13 cellular contexts compared by ENCODE assay signal in genomic region chr1:205259361-205259832, GRCh38. TPM values are rescaled to one million over a fixed set of nuclear protein-coding genes. Genes with fewer than 3 reads are reported as not detected.
DNase-seq lines count a peak whose midpoint lies in the region; ATAC-seq, FAIRE-seq and TF ChIP-seq lines count a peak whose summit lies in the region.
"Had no signal": no experiment of that assay in that cellular context is flagged by ENCODE, and none has a peak within 500 bp of the region (broad histone marks: within the 10 kb centered on the region; RNA-seq: fewer than 3 reads in every experiment).

No MANE protein-coding gene starts in this region.

- FAIRE-seq in bronchial epithelial cell (lab: Jason Lieb, UNC), result no peak

- H3K36me3 ChIP-seq in bronchial epithelial cell (ENCODE audit: control insufficient read depth, insufficient read depth, low read length) (no peaks in the 10 kb centered on the region), esophagus muscularis mucosa (no peaks in the 10 kb centered on the region)
- H3K36me3 ChIP-seq: BE2C had no signal

- no peak for TF ChIP-seq EP300 in esophagus muscularis mucosa (IDR thresholded peaks at IDR 0.05)

- CTCF ChIA-PET in AG04450 (lab: Charles Lee), result interaction anchor here (0.8 to 6.8 kb wide), 10 partner anchors 13 to 283 kb away, joined by 3 to 107 read pairs (median 6); partner anchors contain the start of gene TMCC2

- H3K4me3 ChIP-seq in AG04450 (ENCODE audit: low read depth, low read length) (no peak overlapping the region), bronchial epithelial cell (ENCODE audit: low read depth, low read length) (no peak overlapping the region), esophagus muscularis mucosa (no peak overlapping the region)

- intact Hi-C loops in esophagus muscularis mucosa (cut with DNase I), result loop anchor here (5.0 kb wide), 1 partner anchor 272 kb away; no protein-coding TSS in a partner anchor

- no peak for ATAC-seq in HG03565 (IDR thresholded peaks at IDR 0.05; ENCODE audit: unreplicated experiment)
- ATAC-seq: stimulated activated naive CD8-positive, alpha-beta T cell treated with anti-CD3 and anti-CD28 coated beads, Interleukin-15, Interleukin-2, amounts not matched to agents 100 U/mL and 50 U/mL, for 24 hours had no signal

- 57% methylated on average over 10 of the region's 10 CpGs for WGBS in esophagus muscularis mucosa

- H3K27me3 ChIP-seq in AG04450 (ENCODE audit: control insufficient read depth, insufficient read depth, low read length), result no peaks in the 10 kb centered on the region
- no peaks in the 10 kb centered on the region for H3K27me3 ChIP-seq in bronchial epithelial cell (ENCODE audit: control insufficient read depth, insufficient read depth, low read length)
- H3K27me3 ChIP-seq in layer of hippocampus (ENCODE audit: control insufficient read depth, insufficient read depth, low read length), result no peaks in the 10 kb centered on the region
- H3K27me3 ChIP-seq in esophagus muscularis mucosa, result no peaks in the 10 kb centered on the region
- H3K27me3 ChIP-seq: BE2C had no signal

- TF ChIP-seq POLR2A in esophagus muscularis mucosa (IDR thresholded peaks at IDR 0.05; ENCODE audit: low read depth), result no peak

- POLR2A ChIA-PET in AG04450 (lab: Yijun Ruan, JAX), result interaction anchor here (0.8 kb wide), 1 partner anchor 282 kb away, joined by 3 read pairs; no protein-coding TSS in a partner anchor

- no peak for TF ChIP-seq CTCF in AG04450 (IDR thresholded peaks at IDR 0.05; ENCODE audit: low read depth, low read length)
- TF ChIP-seq CTCF in bronchial epithelial cell (IDR thresholded peaks at IDR 0.05; ENCODE audit: insufficient read depth, low read length, severe bottlenecking), result no peak
- no peak for TF ChIP-seq CTCF in esophagus muscularis mucosa (IDR thresholded peaks at IDR 0.05)

- H3K9me3 ChIP-seq in AG04450 (ENCODE audit: control insufficient read depth, insufficient read depth, low read length), result no peaks in the 10 kb centered on the region
- H3K9me3 ChIP-seq in esophagus muscularis mucosa, result no peaks in the 10 kb centered on the region
- H3K9me3 ChIP-seq: BE2C had no signal

- peak overlapping the region; percentile 57 for H3K27ac ChIP-seq in AG04450 (ENCODE audit: low read depth, low read length)
- H3K27ac ChIP-seq in layer of hippocampus (ENCODE audit: low read depth, low read length), result peak overlapping the region; percentile 93
- no peak overlapping the region for H3K27ac ChIP-seq in esophagus muscularis mucosa (replicated peaks in 1 of 4)

- no peak for DNase-seq in AG04450 (ENCODE audit: low read depth, low spot score)
- peak; percentile 63 for DNase-seq in LHCN-M2 (ENCODE audit: low read depth)
- peak; percentile 35 for DNase-seq in bronchial epithelial cell (ENCODE audit: low read depth)
- no peak for DNase-seq in HT-29 (ENCODE audit: low spot score)
- DNase-seq in COLO829 (ENCODE audit: low spot score), result no peak
- no peak for DNase-seq in esophagus muscularis mucosa (ENCODE audit: extremely low spot score)
- DNase-seq: activated CD4-positive, alpha-beta T cell treated with anti-CD3 and anti-CD28 coated beads for 1 hour; activated naive CD4-positive, alpha-beta T cell treated with anti-CD3 and anti-CD28 coated beads, Interleukin-2, amount 10 ng/mL, durations not matched to agents 7 days and 5 days; NCI-H526 treated with DMSO at 0.1 percent for 48 hours; stimulated activated naive CD8-positive, alpha-beta T cell treated with anti-CD3 and anti-CD28 coated beads, Interleukin-15, Interleukin-2, amounts not matched to agents 100 U/mL and 50 U/mL, for 24 hours had no signal

- H3K4me1 ChIP-seq in esophagus muscularis mucosa, result peaks cover 33 to 56% (median 43%) of the 10 kb centered on the region in 4 donors

RNA-seq across cellular contexts. Expression of gene TMCC2, which starts 31.7 kb away (rescaled TPM):
- polyA plus RNA-seq in AG04450 (2011; rRNA removed), result 2.3 and 3.0 TPM in 2 replicates
- 4.8 and 5.2 TPM in 2 replicates for polyA minus RNA-seq in AG04450 (2011; rRNA and poly(A)+ RNA removed)
- total RNA-seq in LHCN-M2 (2014; rRNA removed) (2.8 and 3.3 TPM in 2 replicates), bronchial epithelial cell (0.51 and 0.53 TPM in 2 replicates), esophagus muscularis mucosa (1 to 10 TPM; 4.1 to 8.2 (median 5.9) TPM)
- polyA plus RNA-seq in LHCN-M2 (2012), result 4.4 TPM
- 0.08 and 0.21 TPM in 2 replicates for total RNA-seq in HT-29 (2014; rRNA removed; shearing (Covaris generic))

RNA-seq across cellular contexts. Expression of gene DSTYK, which starts 47.9 kb away (rescaled TPM):
- 12.8 and 16.7 TPM in 2 replicates for polyA plus RNA-seq in AG04450 (2011; rRNA removed)
- 15.3 and 18.1 TPM in 2 replicates for polyA minus RNA-seq in AG04450 (2011; rRNA and poly(A)+ RNA removed)
- total RNA-seq in LHCN-M2 (2014; rRNA removed) (7.2 and 8.1 TPM in 2 replicates), bronchial epithelial cell (11.3 and 13.7 TPM in 2 replicates), esophagus muscularis mucosa (10 to 100 TPM; 12.0 to 16.1 (median 13.9) TPM)
- 5.7 TPM for polyA plus RNA-seq in LHCN-M2 (2012)
- total RNA-seq in HT-29 (2014; rRNA removed; shearing (Covaris generic)), result 1.2 and 1.7 TPM in 2 replicates

Comparison
In these comparisons a context has a peak if more than half of its experiments do, and no peak if none do; other contexts are left out.
1. DNase-seq: peak in LHCN-M2 (single experiment) and bronchial epithelial cell (single experiment); none in AG04450 (single experiment), HT-29 (single experiment), COLO829 (single experiment) and esophagus muscularis mucosa (single experiment).
2. H3K27ac ChIP-seq: peak in AG04450 (single experiment) and layer of hippocampus (single experiment); none in esophagus muscularis mucosa (0 of 4).